Comparison of ENCODE assay signal across 26 cellular contexts in the genomic region with DNA sequence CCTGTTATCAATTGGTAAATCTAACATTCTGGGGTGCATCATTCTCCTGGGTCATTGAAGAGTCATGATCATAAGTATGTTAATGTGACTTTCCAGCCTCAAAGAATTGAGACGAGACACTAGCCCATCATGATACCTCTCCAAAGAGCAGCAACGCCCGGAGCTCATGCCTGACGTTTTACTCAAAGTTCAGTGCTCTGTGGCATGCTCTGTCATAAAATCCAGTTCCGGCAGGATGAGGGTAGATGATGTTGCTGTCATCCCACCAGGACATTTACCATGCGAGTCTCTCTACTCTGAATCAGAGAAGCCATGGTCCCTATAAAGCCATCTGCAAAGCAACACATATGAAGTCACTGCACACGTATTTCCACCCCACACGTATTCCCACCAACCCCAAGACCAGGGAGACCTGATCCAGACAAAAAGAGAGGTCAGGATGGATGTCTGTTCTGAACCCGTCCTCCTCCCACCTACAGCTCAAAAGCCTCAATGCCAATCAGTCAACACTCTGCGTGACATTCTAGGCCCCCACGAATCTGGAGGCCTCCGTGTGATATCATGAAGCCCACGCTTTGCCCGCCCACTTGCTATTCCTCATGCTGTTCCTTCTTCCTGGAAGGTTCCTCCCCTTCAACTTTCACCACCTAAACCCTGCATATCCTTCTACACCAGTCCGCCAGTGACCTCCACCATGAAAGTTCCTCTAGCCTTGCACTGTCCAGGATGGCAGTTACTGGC.
DNase-seq lines count a peak whose midpoint lies in the region; ATAC-seq, FAIRE-seq and TF ChIP-seq lines count a peak whose summit lies in the region.
"Had no signal": no experiment of that assay in that cellular context is flagged by ENCODE, and none has a peak within 500 bp of the region (broad histone marks: within the 10 kb centered on the region; RNA-seq: fewer than 3 reads in every experiment).

No MANE protein-coding gene starts in this region.

- H3K27ac ChIP-seq in smooth muscle cell (ENCODE audit: low read depth), result peak overlapping the region; percentile 81
- H3K27ac ChIP-seq: HL-60, SJSA1 had no signal

- CTCF ChIA-PET in activated naive CD4-positive, alpha-beta T cell treated with anti-CD3 and anti-CD28 coated beads, Interleukin-2, amount 10 ng/mL, durations not matched to agents 7 days and 5 days (lab: Charles Lee), result no interaction called here

- peaks cover 48% of the 10 kb centered on the region for H3K4me1 ChIP-seq in smooth muscle cell (ENCODE audit: low read depth)

- H3K36me3 Mint-ChIP-seq in activated naive CD4-positive, alpha-beta T cell treated with anti-CD3 and anti-CD28 coated beads, Interleukin-2, amount 10 ng/mL, durations not matched to agents 7 days and 5 days, result peaks cover 38% of the 10 kb centered on the region
- H3K36me3 Mint-ChIP-seq in activated T-helper 17 cell treated with anti-CD3 and anti-CD28 coated beads, Interleukin-2, amount 50 U/mL, for 72 hours (ENCODE audit: low read depth), result peaks cover 58% of the 10 kb centered on the region
- H3K36me3 Mint-ChIP-seq: IgD-negative memory B cell had no signal

- no peak for FAIRE-seq in D721Med (lab: Jason Lieb, UNC)
- FAIRE-seq: endothelial cell of umbilical vein, small intestine had no signal

- 63% methylated on average over 15 of the region's 15 CpGs for WGBS in smooth muscle cell (ENCODE audit: low lambda C conversion rate)

- peak overlapping the region; percentile 57 for H3K27ac Mint-ChIP-seq in activated naive CD4-positive, alpha-beta T cell treated with anti-CD3 and anti-CD28 coated beads, Interleukin-2, amount 10 ng/mL, durations not matched to agents 7 days and 5 days
- H3K27ac Mint-ChIP-seq in activated T-helper 17 cell treated with anti-CD3 and anti-CD28 coated beads, Interleukin-2, amount 50 U/mL, for 72 hours, result peak overlapping the region; percentile 53
- H3K27ac Mint-ChIP-seq: progenitor cell of endocrine pancreas; T-helper 2 cell treated with Interferon-gamma antibody and Interleukin-4, amounts not matched to agents 5 μg/mL and 100 μg/mL, for 36 hours had no signal

- intact Hi-C loops in head of caudate nucleus (cut with DNase I), result no loop called here

- no peaks in the 10 kb centered on the region for H3K27me3 ChIP-seq in smooth muscle cell (ENCODE audit: low read depth)
- H3K27me3 ChIP-seq: SJSA1 had no signal

- no peak overlapping the region for H3K4me3 ChIP-seq in smooth muscle cell
- H3K4me3 ChIP-seq: SJSA1 had no signal

- H2AFZ ChIP-seq in smooth muscle cell (ENCODE audit: low read depth), result no peak overlapping the region

- H3K9me3 ChIP-seq in smooth muscle cell (replicated peaks; ENCODE audit: low read depth), result no peaks in the 10 kb centered on the region
- H3K9me3 ChIP-seq: SJSA1 had no signal

- no peaks in the 10 kb centered on the region for H3K9me3 Mint-ChIP-seq in activated naive CD4-positive, alpha-beta T cell treated with anti-CD3 and anti-CD28 coated beads, Interleukin-2, amount 10 ng/mL, durations not matched to agents 7 days and 5 days
- no peaks in the 10 kb centered on the region for H3K9me3 Mint-ChIP-seq in activated T-helper 17 cell treated with anti-CD3 and anti-CD28 coated beads, Interleukin-2, amount 50 U/mL, for 72 hours
- H3K9me3 Mint-ChIP-seq: IgD-negative memory B cell; naive B cell; T-helper 2 cell treated with Interferon-gamma antibody and Interleukin-4, amounts not matched to agents 5 μg/mL and 100 μg/mL, for 36 hours had no signal

- no peak for DNase-seq in activated naive CD4-positive, alpha-beta T cell treated with anti-CD3 and anti-CD28 coated beads, Interleukin-2, amount 10 ng/mL, durations not matched to agents 7 days and 5 days
- DNase-seq in activated naive CD4-positive, alpha-beta T cell treated with Interleukin-2 at 50 U/mL for 16 hours, result no peak
- DNase-seq in head of caudate nucleus, result peak; percentile 52 to 92 (median 75)
- DNase-seq in smooth muscle cell (lab: John Stamatoyannopoulos, UW; ENCODE audit: unreplicated experiment), result no peak
- DNase-seq in cerebellar cortex (ENCODE audit: low spot score), result no peak
- DNase-seq in D721Med (ENCODE audit: insufficient read length, low spot score), result no peak
- DNase-seq: activated effector memory CD4-positive, alpha-beta T cell treated with anti-CD3 and anti-CD28 coated beads, Interleukin-2, amount 50 U/mL, for 16 hours; C1 segment of cervical spinal cord; cortex of kidney; DMS79; islet precursor cell; MM.1S; naive B cell; NCI-H1694; NCI-H226; small intestine; stimulated activated CD4-positive, alpha-beta T cell treated with anti-CD3 and anti-CD28 coated beads, Interleukin-4, amount 100 ng/mL, for 1 hour had no signal

- no peak overlapping the region for H3K4me2 ChIP-seq in smooth muscle cell

- no peaks in the 10 kb centered on the region for H4K20me1 ChIP-seq in smooth muscle cell (ENCODE audit: low read depth)

- H3F3A ChIP-seq in smooth muscle cell (ENCODE audit: low read depth), result peaks cover 6% of the 10 kb centered on the region

- ATAC-seq in activated T-helper 17 cell treated with anti-CD3 and anti-CD28 coated beads, Interleukin-2, amount 50 U/mL, for 72 hours (replicated peaks), result no peak
- ATAC-seq in HG02798 (IDR thresholded peaks at IDR 0.05; ENCODE audit: poor library complexity, unreplicated experiment), result no peak
- ATAC-seq: WTC11 had no signal

- H3K4me3 Mint-ChIP-seq in activated naive CD4-positive, alpha-beta T cell treated with anti-CD3 and anti-CD28 coated beads, Interleukin-2, amount 10 ng/mL, durations not matched to agents 7 days and 5 days, result no peak overlapping the region
- no peak overlapping the region for H3K4me3 Mint-ChIP-seq in activated T-helper 17 cell treated with anti-CD3 and anti-CD28 coated beads, Interleukin-2, amount 50 U/mL, for 72 hours
- H3K4me3 Mint-ChIP-seq: T-helper 2 cell treated with Interferon-gamma antibody and Interleukin-4, amounts not matched to agents 5 μg/mL and 100 μg/mL, for 36 hours; WTC11 had no signal

- no peak for TF ChIP-seq CTCF in smooth muscle cell (IDR thresholded peaks at IDR 0.05; ENCODE audit: borderline replicate concordance, insufficient read depth, poor library complexity, severe bottlenecking)
- TF ChIP-seq CTCF in D721Med (IDR thresholded peaks at IDR 0.05; ENCODE audit: insufficient read depth, missing control alignments), result no peak

- peak overlapping the region; percentile 55 for H3K9ac ChIP-seq in smooth muscle cell (ENCODE audit: low read depth)

- no peaks in the 10 kb centered on the region for H3K27me3 Mint-ChIP-seq in activated naive CD4-positive, alpha-beta T cell treated with anti-CD3 and anti-CD28 coated beads, Interleukin-2, amount 10 ng/mL, durations not matched to agents 7 days and 5 days
- no peaks in the 10 kb centered on the region for H3K27me3 Mint-ChIP-seq in activated T-helper 17 cell treated with anti-CD3 and anti-CD28 coated beads, Interleukin-2, amount 50 U/mL, for 72 hours
- H3K27me3 Mint-ChIP-seq: IgD-negative memory B cell, naive B cell had no signal

- H3K79me2 ChIP-seq in smooth muscle cell (ENCODE audit: low read depth), result no peaks in the 10 kb centered on the region

- H3K4me1 Mint-ChIP-seq in activated naive CD4-positive, alpha-beta T cell treated with anti-CD3 and anti-CD28 coated beads, Interleukin-2, amount 10 ng/mL, durations not matched to agents 7 days and 5 days, result peaks cover 20% of the 10 kb centered on the region
- peaks cover 12% of the 10 kb centered on the region for H3K4me1 Mint-ChIP-seq in activated T-helper 17 cell treated with anti-CD3 and anti-CD28 coated beads, Interleukin-2, amount 50 U/mL, for 72 hours

- no peaks in the 10 kb centered on the region for H3K36me3 ChIP-seq in smooth muscle cell (ENCODE audit: low read depth)
- H3K36me3 ChIP-seq: SJSA1 had no signal

Comparison
In these comparisons a context has a peak if more than half of its experiments do, and no peak if none do; other contexts are left out.
1. DNase-seq: peak in head of caudate nucleus (42 of 42); none in activated naive CD4-positive, alpha-beta T cell treated with anti-CD3 and anti-CD28 coated beads, Interleukin-2, amount 10 ng/mL, durations not matched to agents 7 days and 5 days (single experiment), activated naive CD4-positive, alpha-beta T cell treated with Interleukin-2 at 50 U/mL for 16 hours (single experiment), smooth muscle cell (single experiment), cerebellar cortex (single experiment) and D721Med (single experiment).